Comparison of ENCODE assay signal across 8 cellular contexts in genomic region chr12:7970475-7971252, GRCh38. TPM values are rescaled to one million over a fixed set of nuclear protein-coding genes. Genes with fewer than 3 reads are reported as not detected.
DNase-seq lines count a peak whose midpoint lies in the region; ATAC-seq lines count a peak whose summit lies in the region.

No MANE protein-coding gene starts in this region.

- peak; percentile 73 to 74 for DNase-seq in AML-193 (lab: John Stamatoyannopoulos, UW)
- DNase-seq in NCI-H774 (lab: John Stamatoyannopoulos, UW), result peak; percentile 70
- peak; percentile 94 for DNase-seq in activated CD8-positive, alpha-beta memory T cell treated with anti-CD3 and anti-CD28 coated beads for 24 hours
- peak; percentile 72 for DNase-seq in effector CD8-positive, alpha-beta T cell (lab: John Stamatoyannopoulos, UW)
- DNase-seq in mesendoderm, result peak; percentile 99
- DNase-seq in stimulated activated CD8-positive, alpha-beta memory T cell treated with anti-CD3 and anti-CD28 coated beads, Interleukin-12 subunit alpha, Interleukin-12 subunit beta, amount 100 ng/mL, for 24 hours (ENCODE audit: extremely low read depth), result peak; percentile 82

- no peak overlapping the region for H4K5ac ChIP-seq in mesendoderm (ENCODE audit: low read length)

- peak overlapping the region; percentile 73 for H2BK120ac ChIP-seq in mesendoderm (ENCODE audit: low read depth, low read length)

- peak overlapping the region; percentile 24 for H3K4me3 ChIP-seq in mesendoderm (ENCODE audit: low read length)

- H3K4ac ChIP-seq in mesendoderm (ENCODE audit: low read depth, low read length), result peak overlapping the region; percentile 95

- H3K36me3 ChIP-seq in mesendoderm (ENCODE audit: control insufficient read depth, insufficient read depth, low read length), result no peaks in the 10 kb centered on the region

- ATAC-seq in GM19023 (IDR thresholded peaks at IDR 0.05; ENCODE audit: unreplicated experiment), result peak; percentile 95
- ATAC-seq in HG03280 (IDR thresholded peaks at IDR 0.05; ENCODE audit: unreplicated experiment), result peak; percentile 94

- peak overlapping the region; percentile 98 for H3K18ac ChIP-seq in mesendoderm (ENCODE audit: low read length)

- peaks cover 1% of the 10 kb centered on the region for H3K79me1 ChIP-seq in mesendoderm (ENCODE audit: low read length)

- H3K27me3 ChIP-seq in mesendoderm (ENCODE audit: insufficient read depth, low read length, poor library complexity), result no peaks in the 10 kb centered on the region

- H2BK15ac ChIP-seq in mesendoderm (replicated peaks; ENCODE audit: low read depth), result no peak overlapping the region

- peaks cover 3% of the 10 kb centered on the region for H3K4me1 ChIP-seq in mesendoderm (ENCODE audit: control insufficient read depth, low read depth, low read length)

- peak overlapping the region; percentile 76 for H3K4me2 ChIP-seq in mesendoderm (ENCODE audit: low read length)

- H2BK5ac ChIP-seq in mesendoderm (ENCODE audit: low read length), result peak overlapping the region; percentile 95

- no peaks in the 10 kb centered on the region for H3K79me2 ChIP-seq in mesendoderm (ENCODE audit: control insufficient read depth, insufficient read depth, low read length)

- peak overlapping the region; percentile 92 for H3K56ac ChIP-seq in mesendoderm (ENCODE audit: low read length)

- H4K8ac ChIP-seq in mesendoderm (ENCODE audit: low read depth, low read length), result no peak overlapping the region

- WGBS in mesendoderm (ENCODE audit: extremely low coverage, insufficient coverage, low lambda C conversion rate), result no CpG with 5 or more reads among the region's 49 CpGs

- H3K9ac ChIP-seq in mesendoderm (ENCODE audit: low read length), result peak overlapping the region; percentile 84

- H2AK5ac ChIP-seq in mesendoderm (ENCODE audit: low read length), result peak overlapping the region; percentile 53

- H3K27ac ChIP-seq in mesendoderm (ENCODE audit: low read depth, low read length), result peak overlapping the region; percentile 98

- peak overlapping the region; percentile 74 for H3K23ac ChIP-seq in mesendoderm (ENCODE audit: low read length)

RNA-seq across cellular contexts. Expression of gene SLC2A3, which starts 34.7 kb away (rescaled TPM):
- polyA plus RNA-seq in mesendoderm (2013, experiment 1 of 2), result 1,217 TPM
- polyA plus RNA-seq in mesendoderm (2013, experiment 2 of 2), result 1,204 TPM

Comparison
In these comparisons a context has a peak if more than half of its experiments do, and no peak if none do; other contexts are left out.
1. Peak in every context shown above with its lines: DNase-seq, ATAC-seq, H3K4me3 ChIP-seq and H3K27ac ChIP-seq.